In genomic region chr20:45415822-45416637, GRCh38 we compare ENCODE assay signal across 8 cellular contexts. TPM values are rescaled to one million over a fixed set of nuclear protein-coding genes. Genes with fewer than 3 reads are reported as not detected.
DNase-seq lines count a peak whose midpoint lies in the region; ATAC-seq, FAIRE-seq and TF ChIP-seq lines count a peak whose summit lies in the region.

TSS of gene PIGT (plus strand) at chr20:45416141. CDS start at chr20:45416157, 16 bp downstream.

- no peak for TF ChIP-seq CTCF in AG04450 (IDR thresholded peaks at IDR 0.05; ENCODE audit: low read depth, low read length)
- no peak for TF ChIP-seq CTCF in WTC11 (IDR thresholded peaks at IDR 0.05)
- TF ChIP-seq CTCF in bronchial epithelial cell (IDR thresholded peaks at IDR 0.05; ENCODE audit: insufficient read depth, low read length, severe bottlenecking), result no peak
- peak in 1 of 11 experiments; percentile 31 for TF ChIP-seq CTCF in spleen (IDR thresholded peaks at IDR 0.05 in 8 of 11, conservative IDR thresholded peaks at IDR 0.05 in 3 of 11)

- peaks cover 18 to 48% (median 40%) of the 10 kb centered on the region in 6 donors for H3K4me1 ChIP-seq in spleen

- no peak for DNase-seq in AG04450 (ENCODE audit: low read depth, low spot score)
- peak; percentile 94 for DNase-seq in NCI-H345 (lab: John Stamatoyannopoulos, UW)
- peak; percentile 82 for DNase-seq in WTC11 (ENCODE audit: low spot score)
- DNase-seq in bronchial epithelial cell (ENCODE audit: low read depth), result peak; percentile 67
- peak; percentile 95 for DNase-seq in inferior parietal cortex (ENCODE audit: extremely low spot score)
- peak; percentile 96 for DNase-seq in spleen

- H3K27me3 ChIP-seq in AG04450 (ENCODE audit: control insufficient read depth, insufficient read depth, low read length) (no peaks in the 10 kb centered on the region), bronchial epithelial cell (ENCODE audit: control insufficient read depth, insufficient read depth, low read length) (no peaks in the 10 kb centered on the region), spleen (replicated peaks in 1 of 7) (no peaks in the 10 kb centered on the region)

- WGBS in spleen, 5 donors, result 0 to 1% (median 0%) methylated on average over 46 to 52 of the region's 52 CpGs

- H3K27ac ChIP-seq in AG04450 (ENCODE audit: low read depth, low read length) (peak within 1 kb of the TSS; percentile 48), spleen (peak within 1 kb of the TSS; percentile 68 to 91 (median 86))

- peak within 1 kb of the TSS; percentile 93 for H3K4me3 ChIP-seq in AG04450 (ENCODE audit: low read depth, low read length)
- peak within 1 kb of the TSS; percentile 61 for H3K4me3 ChIP-seq in bronchial epithelial cell (ENCODE audit: low read depth, low read length)
- H3K4me3 ChIP-seq in spleen, result peak within 1 kb of the TSS; percentile 73 to 94 (median 90)

- peaks cover 21% of the 10 kb centered on the region for H3K36me3 Mint-ChIP-seq in WTC11

- no peaks in the 10 kb centered on the region for H3K9me3 Mint-ChIP-seq in WTC11

- no peak for FAIRE-seq in bronchial epithelial cell (lab: Jason Lieb, UNC)

- H3K9me3 ChIP-seq in AG04450 (ENCODE audit: control insufficient read depth, insufficient read depth, low read length), result no peaks in the 10 kb centered on the region; the same call in 1 of the 2 replicates
- H3K9me3 ChIP-seq in spleen, result no peaks in the 10 kb centered on the region

- H3K4me1 Mint-ChIP-seq in WTC11, result peaks cover 10% of the 10 kb centered on the region

- ATAC-seq in GM18873 (IDR thresholded peaks at IDR 0.05; ENCODE audit: low FRiP score, unreplicated experiment) (peak; percentile 54), HG03135 (IDR thresholded peaks at IDR 0.05; ENCODE audit: unreplicated experiment) (peak; percentile 58), WTC11 (peak; percentile 97)

- peak within 1 kb of the TSS; percentile 71 for H3K27ac Mint-ChIP-seq in WTC11

- CTCF ChIA-PET in AG04450 (lab: Charles Lee) (interaction anchor here (1.2 to 5.0 kb wide), 6 partner anchors 21 to 97 kb away, joined by 3 to 36 read pairs (median 6); partner anchors contain the start of gene SYS1), WTC11 (lab: Charles Lee) (interaction anchor here (0.5 to 2.1 kb wide), 17 partner anchors 9 to 355 kb away, joined by 3 to 30 read pairs (median 4); partner anchors contain the start of genes MATN4 and SYS1)

- H3K36me3 ChIP-seq in bronchial epithelial cell (ENCODE audit: control insufficient read depth, insufficient read depth, low read length) (peaks cover 12% of the 10 kb centered on the region), spleen (peaks cover 0 to 38% (median 22%) of the 10 kb centered on the region in 6 donors)

- peak; percentile 40 to 88 (median 84) for TF ChIP-seq POLR2A in spleen (IDR thresholded peaks at IDR 0.05)

- H3K27me3 Mint-ChIP-seq in WTC11 (ENCODE audit: low read depth), result no peaks in the 10 kb centered on the region

- POLR2A ChIA-PET in AG04450 (lab: Yijun Ruan, JAX), result interaction anchor here (0.6 to 1.5 kb wide), 5 partner anchors 21 to 701 kb away, joined by 3 to 5 read pairs (median 5); partner anchors contain the start of genes CCN5 and SYS1
- POLR2A ChIA-PET in WTC11 (lab: Charles Lee), result interaction anchor here (1.1 to 1.6 kb wide), 4 partner anchors 9 to 53 kb away, joined by 3 to 6 read pairs (median 4); partner anchors contain the start of gene SYS1

- intact Hi-C loops in spleen (cut with DNase I; ENCODE audit: low total_unique reads), result loop anchor here (5.0 kb wide), 1 partner anchor 44 kb away; no protein-coding TSS in a partner anchor

- peak within 1 kb of the TSS; percentile 91 for H3K4me3 Mint-ChIP-seq in WTC11

TF ChIP-seq in WTC11, 78 proteins besides CTCF, POLR2A, EP300 and RAD21 (continues in another document):
- TF ChIP-seq USF1 (CRISPR knock-in tag; IDR thresholded peaks at IDR 0.05) (peak; percentile 58; the same call in 1 of the 2 replicates), NR3C1 (CRISPR knock-in tag; conservative IDR thresholded peaks at IDR 0.05; ENCODE audit: low read depth) (no peak), IRF1 (CRISPR knock-in tag; IDR thresholded peaks at IDR 0.05) (no peak), HMGA2 (CRISPR knock-in tag; IDR thresholded peaks at IDR 0.05) (no peak), NR1H2 (CRISPR knock-in tag; IDR thresholded peaks at IDR 0.05) (no peak), ATF6 (CRISPR knock-in tag; IDR thresholded peaks at IDR 0.05) (no peak), FOXJ3 (CRISPR knock-in tag; IDR thresholded peaks at IDR 0.05; ENCODE audit: borderline replicate concordance) (no peak), JAZF1 (CRISPR knock-in tag; IDR thresholded peaks at IDR 0.05) (no peak), ZBTB43 (CRISPR knock-in tag; IDR thresholded peaks at IDR 0.05) (peak; percentile 73; the same call in 1 of the 2 replicates), MAX (CRISPR knock-in tag; IDR thresholded peaks at IDR 0.05) (peak; percentile 83), ETV6 (CRISPR knock-in tag; IDR thresholded peaks at IDR 0.05) (peak; percentile 51), ZMAT4 (CRISPR knock-in tag; IDR thresholded peaks at IDR 0.05) (no peak), TEAD1 (CRISPR knock-in tag; IDR thresholded peaks at IDR 0.05) (peak; percentile 76), USF2 (CRISPR knock-in tag; IDR thresholded peaks at IDR 0.05) (0 out of 2 replicates have a peak, but pooled peaks have one; percentile 34)

RNA-seq across cellular contexts. Expression of gene PIGT, which starts in this region (rescaled TPM):
- 114 and 140 TPM in 2 replicates for polyA plus RNA-seq in AG04450 (2011; rRNA removed)
- polyA minus RNA-seq in AG04450 (2011; rRNA and poly(A)+ RNA removed), result 51.4 and 58.4 TPM in 2 replicates
- total RNA-seq in WTC11 (2021), result 63.7 to 67.7 TPM (median 67.7 TPM) in 3 replicates
- total RNA-seq in bronchial epithelial cell, result 14.7 and 20.1 TPM in 2 replicates
- total RNA-seq in spleen, result 10 to 100 TPM; 60.2 to 82.8 (median 69.6) TPM
- 10 to 100 TPM; 42.5 to 51.0 (median 49.8) TPM for polyA plus RNA-seq in spleen
